ENCODE assay signal across 1 cellular context in the genomic region with DNA sequence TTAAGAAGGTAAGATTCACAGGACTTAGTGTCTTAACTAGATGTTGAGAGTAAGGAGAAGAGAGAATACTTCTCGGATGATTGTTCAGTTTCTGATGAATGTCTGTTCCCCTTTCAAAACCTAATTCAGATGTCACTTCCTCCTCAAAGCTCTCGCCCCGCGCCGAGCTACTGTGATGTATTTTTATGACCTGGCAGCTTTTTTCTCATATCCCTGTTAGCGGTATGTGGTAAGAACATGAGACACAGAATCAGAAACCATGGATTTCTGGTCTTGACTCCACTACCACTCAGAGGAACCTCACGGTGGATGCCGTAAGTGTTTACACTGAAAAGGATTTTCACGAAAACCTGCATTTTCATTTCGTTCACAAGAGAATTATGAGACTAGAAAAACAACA.
TF ChIP-seq lines count a peak whose summit lies in the region.

No MANE protein-coding gene starts in this region.

TF ChIP-seq in GM12878, 131 proteins besides CTCF, POLR2A, EP300 and RAD21 (continued from another document):
- TF ChIP-seq, protein P1, sequence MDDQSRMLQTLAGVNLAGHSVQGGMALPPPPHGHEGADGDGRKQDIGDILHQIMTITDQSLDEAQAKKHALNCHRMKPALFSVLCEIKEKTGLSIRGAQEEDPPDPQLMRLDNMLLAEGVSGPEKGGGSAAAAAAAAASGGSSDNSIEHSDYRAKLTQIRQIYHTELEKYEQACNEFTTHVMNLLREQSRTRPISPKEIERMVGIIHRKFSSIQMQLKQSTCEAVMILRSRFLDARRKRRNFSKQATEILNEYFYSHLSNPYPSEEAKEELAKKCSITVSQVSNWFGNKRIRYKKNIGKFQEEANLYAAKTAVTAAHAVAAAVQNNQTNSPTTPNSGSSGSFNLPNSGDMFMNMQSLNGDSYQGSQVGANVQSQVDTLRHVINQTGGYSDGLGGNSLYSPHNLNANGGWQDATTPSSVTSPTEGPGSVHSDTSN (IDR thresholded peaks at IDR 0.05; ENCODE audit: insufficient replicate concordance, low read depth, low read length): no peak
- TF ChIP-seq BHLHE40 (IDR thresholded peaks at IDR 0.05; ENCODE audit: borderline replicate concordance in 1 of 2, low read depth in 2 of 2, low read length in 1 of 2) (peak; percentile 5 to 35; a peak in 1 of 4 replicates), ASH2L (IDR thresholded peaks at IDR 0.05; ENCODE audit: borderline replicate concordance, low read depth) (no peak), HDGF (IDR thresholded peaks at IDR 0.05) (no peak), RBBP5 (conservative IDR thresholded peaks at IDR 0.05) (no peak), PAX5 (IDR thresholded peaks at IDR 0.05; ENCODE audit: borderline replicate concordance, low read depth, low read length) (peak; percentile 59; the same call in 1 of the 2 replicates), ZNF217 (IDR thresholded peaks at IDR 0.05) (no peak; the same call in 1 of the 2 replicates), YY1 (IDR thresholded peaks at IDR 0.05; ENCODE audit: low read depth, low read length) (no peak), SREBF1 (IDR thresholded peaks at IDR 0.05; ENCODE audit: low read length) (no peak), CEBPB (IDR thresholded peaks at IDR 0.05; ENCODE audit: borderline replicate concordance in 1 of 2, low read depth in 2 of 2, low read length in 2 of 2) (peak in 1 of 2 experiments; percentile 33; a peak in 1 of 4 replicates), CREM (IDR thresholded peaks at IDR 0.05; ENCODE audit: low read depth) (peak; percentile 82), MYC (IDR thresholded peaks at IDR 0.05; ENCODE audit: insufficient read depth, insufficient read length, insufficient replicate concordance, low read length, severe bottlenecking) (no peak), POU2F2 (IDR thresholded peaks at IDR 0.05; ENCODE audit: borderline replicate concordance, low read depth, low read length) (no peak), KLF5 (IDR thresholded peaks at IDR 0.05; ENCODE audit: partially characterized antibody) (no peak)
